In the genomic region with DNA sequence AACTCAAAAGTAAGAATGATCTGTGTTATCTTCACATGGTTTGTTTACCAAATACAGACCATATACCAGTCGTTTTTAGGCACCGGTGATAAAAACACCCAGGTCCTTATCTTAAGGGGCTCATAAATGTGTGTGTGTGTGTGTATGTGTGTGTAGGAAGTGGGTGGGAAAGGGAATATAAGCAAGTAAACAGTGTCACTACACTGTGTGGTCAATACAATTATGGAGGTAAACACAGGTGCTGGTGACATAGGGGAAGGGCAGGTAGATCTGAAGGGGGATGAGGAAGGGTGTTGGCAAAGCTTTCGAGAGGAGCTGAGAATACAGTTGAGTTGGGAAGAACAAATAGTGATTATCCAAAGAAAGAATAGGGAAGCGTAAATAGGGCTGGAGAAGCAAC, we compare ENCODE assay signal across 28 cellular contexts. TPM values are rescaled to one million over a fixed set of nuclear protein-coding genes. Genes with fewer than 3 reads are reported as not detected.
DNase-seq lines count a peak whose midpoint lies in the region; ATAC-seq, FAIRE-seq and TF ChIP-seq lines count a peak whose summit lies in the region.
"Had no signal": no experiment of that assay in that cellular context is flagged by ENCODE, and none has a peak within 500 bp of the region (broad histone marks: within the 10 kb centered on the region; RNA-seq: fewer than 3 reads in every experiment).

No MANE protein-coding gene starts in this region.

- no peaks in the 10 kb centered on the region for H3K9me3 Mint-ChIP-seq in memory B cell
- H3K9me3 Mint-ChIP-seq: activated CD8-positive, alpha-beta T cell treated with anti-CD3 and anti-CD28 coated beads for 36 hours; activated T-helper 17 cell treated with anti-CD3 and anti-CD28 coated beads, Interleukin-2, amount 50 U/mL, for 72 hours; effector memory CD8-positive, alpha-beta T cell had no signal

- DNase-seq in HepG2 (ENCODE audit: low spot score) (no peak), right lobe of liver (no peak), NCI-H510A treated with DMSO at 0.1 percent for 48 hours (lab: John Stamatoyannopoulos, UW) (peak; percentile 88), memory B cell (ENCODE audit: low spot score in 2 of 2) (no peak), frontal cortex (ENCODE audit: low spot score in 2 of 2) (no peak), Right ventricle myocardium inferior (ENCODE audit: missing footprints) (no peak)
- DNase-seq in activated CD4-positive, alpha-beta T cell treated with anti-CD3 and anti-CD28 coated beads for 1 hour, result no peak
- DNase-seq: activated CD8-positive, alpha-beta T cell treated with anti-CD3 and anti-CD28 coated beads for 36 hours; activated naive CD4-positive, alpha-beta T cell treated with anti-CD3 and anti-CD28 coated beads, Interleukin-2, amount 50 U/mL, for 16 hours; CD4-positive, CD25-positive, alpha-beta regulatory T cell; effector memory CD8-positive, alpha-beta T cell; foreskin fibroblast; H7; heart right ventricle; NCI-H1092 treated with DMSO at 0.1 percent for 48 hours; NCI-H2171 treated with DMSO at 0.1 percent for 48 hours; NCI-H82; psoas muscle; stimulated activated CD4-positive, alpha-beta T cell treated with anti-CD3 and anti-CD28 coated beads, Interleukin-15, amount 100 ng/mL, for 24 hours; stimulated activated naive CD4-positive, alpha-beta T cell treated with Interleukin-2 at 50 U/mL for 16 hours; T-helper 1 cell had no signal

- H3K27me3 ChIP-seq in HepG2 (ENCODE audit: control insufficient read depth in 1 of 2, insufficient read depth in 2 of 2, low read length in 2 of 2), result peaks cover 0 to 22% of the 10 kb centered on the region in 2 experiments; a peak in 2 of 5 replicates
- no peaks in the 10 kb centered on the region for H3K27me3 ChIP-seq in right lobe of liver
- H3K27me3 ChIP-seq: heart right ventricle had no signal

- CTCF ChIA-PET in HepG2 (lab: Yijun Ruan, JAX; ENCODE audit: low intra/inter-chr PET ratio, low total read pairs), result no interaction called here

- ATAC-seq in HepG2 (no peak), right lobe of liver (no peak), memory B cell (ENCODE audit: low read depth) (no peak), Right ventricle myocardium inferior (no peak), GM21423 (IDR thresholded peaks at IDR 0.05; ENCODE audit: unreplicated experiment) (no peak)
- ATAC-seq: activated CD4-positive, CD25-positive, alpha-beta regulatory T cell treated with anti-CD3 and anti-CD28 coated beads, Interleukin-2, amount 50 U/mL, for 24 hours; activated CD8-positive, alpha-beta T cell treated with anti-CD3 and anti-CD28 coated beads for 36 hours; activated T-helper 17 cell treated with anti-CD3 and anti-CD28 coated beads, Interleukin-2, amount 50 U/mL, for 72 hours; effector memory CD8-positive, alpha-beta T cell; heart right ventricle; psoas muscle had no signal

- TF ChIP-seq CTCF in HepG2 (CRISPR knock-in tag; IDR thresholded peaks at IDR 0.05) (no peak), right lobe of liver (IDR thresholded peaks at IDR 0.05) (no peak)

- H3K79me2 ChIP-seq in HepG2 (ENCODE audit: insufficient read depth, low read length), result no peaks in the 10 kb centered on the region

- peaks cover 8% of the 10 kb centered on the region for H3K4me1 Mint-ChIP-seq in memory B cell
- H3K4me1 Mint-ChIP-seq: activated T-helper 17 cell treated with anti-CD3 and anti-CD28 coated beads, Interleukin-2, amount 50 U/mL, for 72 hours had no signal

- 18% methylated on average over 4 of the region's 4 CpGs for WGBS in HepG2 (ENCODE audit: low lambda C conversion rate)
- WGBS in right lobe of liver (ENCODE audit: insufficient coverage, low coverage, low lambda C conversion rate, missing lambda C conversion rate), result 72% methylated on average over 4 of the region's 4 CpGs

- no peak for FAIRE-seq in HepG2 (lab: Jason Lieb, UNC)
- FAIRE-seq in frontal cortex (lab: Jason Lieb, UNC), result no peak
- FAIRE-seq: bronchial epithelial cell, G401.6, urothelium cell line had no signal

- no peak overlapping the region for H3K4me3 ChIP-seq in HepG2 (replicated peaks in 1 of 3; ENCODE audit: insufficient read depth in 1 of 3, low read depth in 2 of 3, low read length in 3 of 3)
- H3K4me3 ChIP-seq in right lobe of liver, result no peak overlapping the region
- H3K4me3 ChIP-seq: heart right ventricle, psoas muscle had no signal

- in situ Hi-C loops in HepG2 (cut with HindIII; ENCODE audit: extremely low pct_ligation_motif_present, low pct_unique_long_range_greater_than_20kb), result no loop called here

- no peak for TF ChIP-seq RAD21 in HepG2 (CRISPR knock-in tag; IDR thresholded peaks at IDR 0.05)

- POLR2A ChIA-PET in HepG2 (lab: Yijun Ruan, JAX), result no interaction called here

- H3K36me3 Mint-ChIP-seq in memory B cell, result no peaks in the 10 kb centered on the region
- H3K36me3 Mint-ChIP-seq: CD4-positive, CD25-positive, alpha-beta regulatory T cell had no signal

- no peaks in the 10 kb centered on the region for H4K20me1 ChIP-seq in HepG2 (ENCODE audit: insufficient read depth, low read length)

- intact Hi-C loops in HepG2 (cut with micrococcal nuclease; ENCODE audit: unreplicated experiment) (no loop called here), right lobe of liver (cut with DNase I) (no loop called here), Right ventricle myocardium inferior (cut with DNase I) (no loop called here)

- H3K27ac Mint-ChIP-seq in memory B cell, result peak overlapping the region; percentile 29
- H3K27ac Mint-ChIP-seq: activated CD8-positive, alpha-beta T cell treated with anti-CD3 and anti-CD28 coated beads for 36 hours; activated T-helper 17 cell treated with anti-CD3 and anti-CD28 coated beads, Interleukin-2, amount 50 U/mL, for 72 hours had no signal

- H3K27ac ChIP-seq in HepG2 (ENCODE audit: extremely low read length, insufficient read depth, low read length) (no peak overlapping the region), right lobe of liver (no peak overlapping the region)
- H3K27ac ChIP-seq: heart right ventricle, psoas muscle, RWPE1 had no signal

- H3K9me3 ChIP-seq in HepG2 (ENCODE audit: low read length) (no peaks in the 10 kb centered on the region), right lobe of liver (no peaks in the 10 kb centered on the region)
- H3K9me3 ChIP-seq: heart right ventricle, psoas muscle had no signal

- no TSS peak for BruUV-seq in HepG2 (replicated peaks; lab: Mats Ljungman, UMichigan)

- no peak overlapping the region for H2AFZ ChIP-seq in HepG2 (ENCODE audit: low read length)

- no peak overlapping the region for H3K4me3 Mint-ChIP-seq in memory B cell
- H3K4me3 Mint-ChIP-seq: activated CD8-positive, alpha-beta T cell treated with anti-CD3 and anti-CD28 coated beads for 36 hours; activated T-helper 17 cell treated with anti-CD3 and anti-CD28 coated beads, Interleukin-2, amount 50 U/mL, for 72 hours; CD4-positive, CD25-positive, alpha-beta regulatory T cell; effector memory CD8-positive, alpha-beta T cell had no signal

- TF ChIP-seq POLR2A in HepG2 (IDR thresholded peaks at IDR 0.05; ENCODE audit: insufficient read depth in 1 of 2, low read depth in 2 of 2, low read length in 2 of 2) (no peak), right lobe of liver (IDR thresholded peaks at IDR 0.05) (no peak)

- no peak overlapping the region for H3K4me2 ChIP-seq in HepG2 (ENCODE audit: low read depth, low read length)

- H3K9ac ChIP-seq in HepG2 (ENCODE audit: insufficient read depth, low read depth, low read length), result no peak overlapping the region

- no peaks in the 10 kb centered on the region for H3K36me3 ChIP-seq in HepG2 (replicated peaks in 1 of 2; ENCODE audit: control insufficient read depth in 1 of 2, insufficient read depth in 2 of 2, low read length in 2 of 2)
- H3K36me3 ChIP-seq in right lobe of liver, result no peaks in the 10 kb centered on the region
- H3K36me3 ChIP-seq: heart right ventricle had no signal

- H3K27me3 Mint-ChIP-seq in memory B cell, result no peaks in the 10 kb centered on the region
- H3K27me3 Mint-ChIP-seq: activated CD8-positive, alpha-beta T cell treated with anti-CD3 and anti-CD28 coated beads for 36 hours; activated T-helper 17 cell treated with anti-CD3 and anti-CD28 coated beads, Interleukin-2, amount 50 U/mL, for 72 hours; CD4-positive, CD25-positive, alpha-beta regulatory T cell; effector memory CD8-positive, alpha-beta T cell had no signal

- TF ChIP-seq EP300 in HepG2 (IDR thresholded peaks at IDR 0.05; ENCODE audit: low read depth in 2 of 2, low read length in 2 of 2) (no peak), HepG2 (CRISPR knock-in tag; IDR thresholded peaks at IDR 0.05; ENCODE audit: borderline replicate concordance) (no peak)

- H3K4me1 ChIP-seq in HepG2 (ENCODE audit: insufficient read depth, low read length) (peaks cover 9% of the 10 kb centered on the region; the same call in 1 of the 2 replicates), right lobe of liver (no peaks in the 10 kb centered on the region)
- H3K4me1 ChIP-seq: heart right ventricle, psoas muscle had no signal

RNA-seq across cellular contexts. Expression of gene MRPS6, which starts 19.1 kb away (rescaled TPM):
- 26.9 and 35.5 TPM in 2 replicates for total RNA-seq in HepG2 (2016; rRNA removed; fragmentation: Illumina TruSeq; extraction: Trizol)
- 17.1 and 18.4 TPM in 2 replicates for total RNA-seq in HepG2 (2016; cell fraction: cytosol; rRNA removed; fragmentation: Illumina TruSeq; extraction: Trizol; ENCODE audit: low read depth)
- total RNA-seq in HepG2 (2016; cell fraction: insoluble cytoplasmic fraction; rRNA removed; fragmentation: Illumina TruSeq; extraction: Trizol), result 28.4 and 41.4 TPM in 2 replicates
- total RNA-seq in HepG2 (2016; cell fraction: membrane; rRNA removed; fragmentation: Illumina TruSeq; extraction: Trizol), result 25.8 and 27.0 TPM in 2 replicates
- total RNA-seq in HepG2 (2016; cell fraction: nucleus; rRNA removed; fragmentation: Illumina TruSeq; extraction: Trizol), result 20.3 and 20.6 TPM in 2 replicates
- 9.8 and 14.2 TPM in 2 replicates for polyA plus RNA-seq in HepG2 (2011; rRNA removed)
- 11.1 and 11.6 TPM in 2 replicates for polyA plus RNA-seq in HepG2 (2011; cell fraction: cytosol; rRNA removed)
- 18.4 and 19.2 TPM in 2 replicates for polyA plus RNA-seq in HepG2 (2011; cell fraction: nucleus; rRNA removed)
- 25.9 and 47.2 TPM in 2 replicates for polyA plus RNA-seq in HepG2 (2012)
- 21.7 and 25.8 TPM in 2 replicates for polyA plus RNA-seq in HepG2 (2016; cell fraction: cytosol; fragmentation: Illumina TruSeq; extraction: Trizol; ENCODE audit: low read depth)
- 69.3 and 71.8 TPM in 2 replicates for polyA plus RNA-seq in HepG2 (2016; cell fraction: insoluble cytoplasmic fraction; fragmentation: Illumina TruSeq; extraction: Trizol; ENCODE audit: low read depth)
- 29.0 and 33.1 TPM in 2 replicates for polyA plus RNA-seq in HepG2 (2016; cell fraction: membrane; fragmentation: Illumina TruSeq; extraction: Trizol; ENCODE audit: low read depth)
- 39.3 and 52.2 TPM in 2 replicates for polyA plus RNA-seq in HepG2 (2016; cell fraction: nucleus; fragmentation: Illumina TruSeq; extraction: Trizol; ENCODE audit: insufficient read depth, low read depth)
- 9.1 and 10.5 TPM in 2 replicates for polyA minus RNA-seq in HepG2 (2011; rRNA and poly(A)+ RNA removed; ENCODE audit: low replicate concordance)
- 3.3 and 3.4 TPM in 2 replicates for polyA minus RNA-seq in HepG2 (2011; cell fraction: cytosol; rRNA and poly(A)+ RNA removed)
- polyA minus RNA-seq in HepG2 (2011; cell fraction: nucleus; rRNA and poly(A)+ RNA removed), result 21.8 and 24.6 TPM in 2 replicates
- 10 to 100 TPM; 16.0 to 30.0 (median 24.5) TPM for total RNA-seq in right lobe of liver
- 20.0 TPM for total RNA-seq in frontal cortex
- total RNA-seq in Right ventricle myocardium inferior, result 72.2 TPM

RNA-seq across cellular contexts. Expression of gene SLC5A3, which starts 19.1 kb away (rescaled TPM):
- 10.1 and 11.2 TPM in 2 replicates for total RNA-seq in HepG2 (2016; rRNA removed; fragmentation: Illumina TruSeq; extraction: Trizol)
- total RNA-seq in HepG2 (2016; cell fraction: cytosol; rRNA removed; fragmentation: Illumina TruSeq; extraction: Trizol; ENCODE audit: low read depth), result 1.0 and 1.1 TPM in 2 replicates
- 9.3 and 10.6 TPM in 2 replicates for total RNA-seq in HepG2 (2016; cell fraction: insoluble cytoplasmic fraction; rRNA removed; fragmentation: Illumina TruSeq; extraction: Trizol)
- total RNA-seq in HepG2 (2016; cell fraction: membrane; rRNA removed; fragmentation: Illumina TruSeq; extraction: Trizol), result 2.4 and 3.4 TPM in 2 replicates
- total RNA-seq in HepG2 (2016; cell fraction: nucleus; rRNA removed; fragmentation: Illumina TruSeq; extraction: Trizol), result 32.4 and 34.8 TPM in 2 replicates
- 4.6 and 5.6 TPM in 2 replicates for polyA plus RNA-seq in HepG2 (2011; rRNA removed)
- 1.7 and 2.8 TPM in 2 replicates for polyA plus RNA-seq in HepG2 (2011; cell fraction: cytosol; rRNA removed)
- polyA plus RNA-seq in HepG2 (2011; cell fraction: nucleus; rRNA removed), result 7.9 and 9.1 TPM in 2 replicates
- 5.9 and 25.5 TPM in 2 replicates for polyA plus RNA-seq in HepG2 (2012)
- 0.19 and 0.23 TPM in 2 replicates for polyA plus RNA-seq in HepG2 (2016; cell fraction: cytosol; fragmentation: Illumina TruSeq; extraction: Trizol; ENCODE audit: low read depth)
- 2.8 and 3.4 TPM in 2 replicates for polyA plus RNA-seq in HepG2 (2016; cell fraction: insoluble cytoplasmic fraction; fragmentation: Illumina TruSeq; extraction: Trizol; ENCODE audit: low read depth)
- 0.32 and 0.36 TPM in 2 replicates for polyA plus RNA-seq in HepG2 (2016; cell fraction: membrane; fragmentation: Illumina TruSeq; extraction: Trizol; ENCODE audit: low read depth)
- 12.9 and 13.1 TPM in 2 replicates for polyA plus RNA-seq in HepG2 (2016; cell fraction: nucleus; fragmentation: Illumina TruSeq; extraction: Trizol; ENCODE audit: insufficient read depth, low read depth)
- 12.4 and 18.2 TPM in 2 replicates for polyA minus RNA-seq in HepG2 (2011; rRNA and poly(A)+ RNA removed; ENCODE audit: low replicate concordance)
- 14.2 and 15.2 TPM in 2 replicates for polyA minus RNA-seq in HepG2 (2011; cell fraction: cytosol; rRNA and poly(A)+ RNA removed)
- 64.2 and 72.4 TPM in 2 replicates for polyA minus RNA-seq in HepG2 (2011; cell fraction: nucleus; rRNA and poly(A)+ RNA removed)
- 10 to 100 TPM in 3 of 6 experiments, 1 to 10 TPM in 3; 8.0 to 12.7 (median 10.1) TPM for total RNA-seq in right lobe of liver
- 54.2 TPM for total RNA-seq in frontal cortex
- total RNA-seq in Right ventricle myocardium inferior, result 6.2 TPM
